8 cellular contexts compared by ENCODE assay signal in genomic region chr5:177591690-177592009, GRCh38. TPM values are rescaled to one million over a fixed set of nuclear protein-coding genes. Genes with fewer than 3 reads are reported as not detected.
DNase-seq lines count a peak whose midpoint lies in the region; ATAC-seq and TF ChIP-seq lines count a peak whose summit lies in the region.

No MANE protein-coding gene starts in this region.

- TF ChIP-seq POLR2A in heart left ventricle (IDR thresholded peaks at IDR 0.05) (no peak), upper lobe of left lung (IDR thresholded peaks at IDR 0.05) (no peak)

- 10 to 16% (median 12%) methylated on average over 8 of the region's 8 CpGs for WGBS in heart left ventricle, 4 donors
- 20 to 24% methylated on average over 8 of the region's 8 CpGs for WGBS in upper lobe of left lung, 2 donors

- H3K27me3 ChIP-seq in heart left ventricle (peaks cover 0 to 15% (median 0%) of the 10 kb centered on the region in 9 donors), ascending aorta (no peaks in the 10 kb centered on the region), lower lobe of right lung (ENCODE audit: low read depth) (peaks cover 14% of the 10 kb centered on the region), upper lobe of left lung (no peaks in the 10 kb centered on the region)

- ATAC-seq in heart left ventricle, result no peak
- ATAC-seq in left cardiac atrium, result no peak
- no peak for ATAC-seq in lower lobe of right lung
- no peak for ATAC-seq in upper lobe of left lung (ENCODE audit: low FRiP score in 2 of 2)
- ATAC-seq in HG03432 (IDR thresholded peaks at IDR 0.05; ENCODE audit: unreplicated experiment), result no peak

- no peaks in the 10 kb centered on the region for H3K9me3 ChIP-seq in heart left ventricle
- H3K9me3 ChIP-seq in ascending aorta, result no peaks in the 10 kb centered on the region
- no peaks in the 10 kb centered on the region for H3K9me3 ChIP-seq in lower lobe of right lung
- no peaks in the 10 kb centered on the region for H3K9me3 ChIP-seq in upper lobe of left lung

- TF ChIP-seq CTCF in heart left ventricle (IDR thresholded peaks at IDR 0.05) (no peak), ascending aorta (IDR thresholded peaks at IDR 0.05) (no peak), lower lobe of right lung (IDR thresholded peaks at IDR 0.05) (no peak), upper lobe of left lung (IDR thresholded peaks at IDR 0.05) (no peak)

- TF ChIP-seq EP300 in upper lobe of left lung (IDR thresholded peaks at IDR 0.05), result no peak

- H3K4me3 ChIP-seq in heart left ventricle, result peak overlapping the region; percentile 73 to 99 (median 84)
- H3K4me3 ChIP-seq in ascending aorta, result peak overlapping the region; percentile 79 to 87
- peak overlapping the region; percentile 96 for H3K4me3 ChIP-seq in lower lobe of right lung
- H3K4me3 ChIP-seq in upper lobe of left lung, result peak overlapping the region; percentile 28 to 98 (median 84)

- DNase-seq in heart left ventricle (no peak), left cardiac atrium (no peak), ascending aorta (ENCODE audit: low spot score in 2 of 2) (peak in 1 of 2 donors; percentile 37), lower lobe of right lung (no peak), upper lobe of left lung (no peak), glomerular visceral epithelial cell (ENCODE audit: extremely low spot score) (no peak)
- DNase-seq in stimulated activated CD4-positive, alpha-beta T cell treated with anti-CD3 and anti-CD28 coated beads, Interleukin-12 subunit alpha, Interleukin-12 subunit beta, amount 100 ng/mL, for 4 hours, result no peak

- peaks cover 0 to 20% (median 14%) of the 10 kb centered on the region in 12 donors for H3K4me1 ChIP-seq in heart left ventricle
- peaks cover 7 to 15% of the 10 kb centered on the region in 2 donors for H3K4me1 ChIP-seq in ascending aorta
- H3K4me1 ChIP-seq in lower lobe of right lung, result peaks cover 17% of the 10 kb centered on the region
- peaks cover 12 to 23% (median 13%) of the 10 kb centered on the region in 4 donors for H3K4me1 ChIP-seq in upper lobe of left lung

- intact Hi-C loops in heart left ventricle (cut with DNase I), result loop anchor here in 5 of 10 donors (5.0 to 10.0 kb wide), 5 partner anchors 34 to 77 kb away; partner anchors contain the start of genes DDX41 (in 2 of the 5) and FAM193B (in 1 of the 5)
- intact Hi-C loops in left cardiac atrium (cut with DNase I), result loop anchor here in 1 of 2 donors (5.0 kb wide), 1 partner anchor 39 kb away; the partner anchor contains the start of gene FAM193B
- intact Hi-C loops in ascending aorta (cut with DNase I), result loop anchor here (2.0 to 10.0 kb wide), 3 partner anchors 37 to 563 kb away; partner anchors contain the start of genes DDX41, FAM193B and NHP2
- intact Hi-C loops in lower lobe of right lung (cut with DNase I), result no loop called here

- H3K36me3 ChIP-seq in heart left ventricle (peaks cover 6 to 35% (median 34%) of the 10 kb centered on the region in 9 donors), ascending aorta (peaks cover 34 to 35% of the 10 kb centered on the region in 2 donors), lower lobe of right lung (peaks cover 36% of the 10 kb centered on the region), upper lobe of left lung (peaks cover 28 to 35% (median 33%) of the 10 kb centered on the region in 4 donors)

- H3K27ac ChIP-seq in heart left ventricle (peak overlapping the region in 8 of 12 donors; percentile 73 to 89 (median 78)), ascending aorta (peak overlapping the region; percentile 70 to 87), lower lobe of right lung (peak overlapping the region; percentile 85), upper lobe of left lung (peak overlapping the region; percentile 76 to 89 (median 85))

RNA-seq across cellular contexts. Expression of gene TMED9, which starts 0.4 kb away (rescaled TPM):
- 100 to 1,000 TPM in 2 of 9 donors, 10 to 100 TPM in 7; 46.2 to 138 (median 77.0) TPM for total RNA-seq in heart left ventricle
- polyA plus RNA-seq in heart left ventricle, result 100 to 1,000 TPM in 1 of 2 donors, 10 to 100 TPM in 1; 62.8 to 321 TPM
- total RNA-seq in left cardiac atrium, result 100 to 1,000 TPM; 101 to 131 TPM
- 113 TPM for total RNA-seq in ascending aorta
- total RNA-seq in lower lobe of right lung, result 132 TPM
- 100 to 1,000 TPM in 3 of 6 donors, 10 to 100 TPM in 3; 28.3 to 187 (median 110) TPM for total RNA-seq in upper lobe of left lung

RNA-seq across cellular contexts. Expression of gene B4GALT7, which starts 8.3 kb away (rescaled TPM):
- total RNA-seq in heart left ventricle, result 10 to 100 TPM; 10.5 to 23.5 (median 17.7) TPM
- 10 to 100 TPM; 18.4 to 24.7 TPM for polyA plus RNA-seq in heart left ventricle
- total RNA-seq in left cardiac atrium, result 10 to 100 TPM; 14.5 to 20.4 TPM
- total RNA-seq in ascending aorta, result 25.7 TPM
- total RNA-seq in lower lobe of right lung, result 22.4 TPM
- 10 to 100 TPM; 17.2 to 30.4 (median 23.0) TPM for total RNA-seq in upper lobe of left lung

RNA-seq across cellular contexts. Expression of gene FAM193B, which starts 37.3 kb away (rescaled TPM):
- total RNA-seq in heart left ventricle, result 10 to 100 TPM; 13.1 to 34.4 (median 20.2) TPM
- 10 to 100 TPM; 17.4 to 58.9 TPM for polyA plus RNA-seq in heart left ventricle
- total RNA-seq in left cardiac atrium, result 10 to 100 TPM; 26.1 to 30.1 TPM
- total RNA-seq in ascending aorta, result 116 TPM
- 89.1 TPM for total RNA-seq in lower lobe of right lung
- 100 to 1,000 TPM in 2 of 6 donors, 10 to 100 TPM in 4; 45.1 to 421 (median 91.4) TPM for total RNA-seq in upper lobe of left lung
